8 cellular contexts compared by ENCODE assay signal in the genomic region with DNA sequence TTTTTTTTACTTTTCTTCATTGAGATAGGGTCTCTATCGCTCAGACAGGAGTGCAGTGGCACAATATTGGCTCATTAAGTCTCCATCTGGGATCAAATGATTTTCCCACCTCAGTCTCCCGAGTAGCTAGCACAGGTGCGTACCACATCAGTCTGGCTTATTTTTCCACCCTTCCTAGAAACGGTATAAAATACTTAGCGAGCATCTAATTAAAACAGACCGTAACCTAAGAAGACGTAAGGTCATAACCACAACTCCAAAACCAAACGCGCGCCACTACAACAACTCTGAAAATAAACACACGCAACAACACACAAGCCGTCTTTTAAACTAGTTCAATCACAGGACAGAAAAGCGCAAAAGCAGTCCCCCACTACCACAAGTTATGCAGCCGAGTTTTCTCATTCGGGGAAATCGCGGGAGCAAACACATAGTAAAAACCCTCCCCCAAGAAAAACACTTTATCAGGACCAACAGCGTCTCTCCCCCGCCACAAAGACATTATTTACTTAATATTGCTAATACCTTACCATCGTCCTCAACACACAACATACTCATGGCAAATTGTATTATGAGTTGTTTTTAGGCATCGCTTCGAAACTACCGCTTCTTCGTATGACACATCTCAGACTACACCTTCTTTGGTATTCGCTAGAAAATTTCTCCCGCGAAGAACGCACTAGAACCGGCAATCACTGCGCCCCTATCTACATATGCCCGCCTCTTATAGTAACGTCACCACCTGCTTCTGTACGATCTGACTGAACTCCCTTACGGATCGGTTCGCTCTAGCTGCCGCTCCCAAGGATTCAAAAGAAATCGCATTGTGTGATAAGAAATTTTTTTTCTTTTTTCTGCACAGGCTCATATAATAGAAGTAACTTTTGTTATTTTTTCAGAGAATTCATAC. TPM values are rescaled to one million over a fixed set of nuclear protein-coding genes. Genes with fewer than 3 reads are reported as not detected.
DNase-seq lines count a peak whose midpoint lies in the region; ATAC-seq, FAIRE-seq and TF ChIP-seq lines count a peak whose summit lies in the region.

No MANE protein-coding gene starts in this region.

- dilution Hi-C loops in keratinocyte (cut with MboI; ENCODE audit: extremely low pct_ligation_motif_present, low sequenced_read_pairs) = no loop called here

- H3K9me3 ChIP-seq in keratinocyte (ENCODE audit: control insufficient read depth, low read depth, low read length) = no peaks in the 10 kb centered on the region

- H3K4me1 ChIP-seq in ACC112 (ENCODE audit: control insufficient read depth, insufficient read depth, low read length, unreplicated experiment) (peaks cover 4% of the 10 kb centered on the region), keratinocyte (ENCODE audit: control insufficient read depth, extremely low read depth, insufficient read depth, low read length) (peaks cover 6% of the 10 kb centered on the region)

- peak overlapping the region; percentile 95 for H3K9ac ChIP-seq in keratinocyte (ENCODE audit: control insufficient read depth, extremely low read depth, insufficient read depth, low read length)

- DNase-seq in NCI-H226 (peak; percentile 96), cerebellum (ENCODE audit: low spot score) (peak; percentile 94), keratinocyte (ENCODE audit: low read depth, low spot score) (peak; percentile 91)
- DNase-seq in stimulated activated CD4-positive, alpha-beta T cell treated with anti-CD3 and anti-CD28 coated beads, Interleukin-12 subunit alpha, Interleukin-12 subunit beta, amount 100 ng/mL, for 48 hours (ENCODE audit: low read depth in 2 of 3, low spot score in 1 of 3) = peak; percentile 61 to 84 (median 78)

- no peaks in the 10 kb centered on the region for H4K20me1 ChIP-seq in keratinocyte (ENCODE audit: control insufficient read depth, extremely low read depth, insufficient read depth, low read length)

- TF ChIP-seq CTCF in keratinocyte (optimal IDR thresholded peaks at IDR 0.05 in 1 of 3, IDR thresholded peaks at IDR 0.05 in 1 of 3, conservative IDR thresholded peaks at IDR 0.05 in 1 of 3; ENCODE audit: extremely low read depth in 1 of 3, insufficient read depth in 2 of 3, low read length in 3 of 3) = no peak

- H3K36me3 ChIP-seq in ACC112 (ENCODE audit: insufficient read depth, low read length) = no peaks in the 10 kb centered on the region
- H3K36me3 ChIP-seq in keratinocyte (ENCODE audit: control insufficient read depth in 2 of 2, extremely low read depth in 1 of 2, insufficient read depth in 2 of 2, low read length in 2 of 2) = no peaks in the 10 kb centered on the region

- H3K79me2 ChIP-seq in ACC112 (ENCODE audit: control insufficient read depth, insufficient read depth, low read length, unreplicated experiment) = no peaks in the 10 kb centered on the region
- H3K79me2 ChIP-seq in keratinocyte (ENCODE audit: control insufficient read depth, insufficient read depth, low read length) = no peaks in the 10 kb centered on the region

- no peaks in the 10 kb centered on the region for H3K9me1 ChIP-seq in keratinocyte (ENCODE audit: control insufficient read depth, extremely low read depth, insufficient read depth, low read length)

- H2AFZ ChIP-seq in ACC112 (ENCODE audit: low read length, unreplicated experiment) (peak overlapping the region; percentile 83), keratinocyte (ENCODE audit: control insufficient read depth, low read length) (peak overlapping the region; percentile 87)

- H3K27ac ChIP-seq in ACC112 (ENCODE audit: low read depth, low read length) (peak overlapping the region; percentile 95), keratinocyte (ENCODE audit: control insufficient read depth, insufficient read depth, low read length) (peak overlapping the region; percentile 99)

- H3K4me3 ChIP-seq in ACC112 (ENCODE audit: low read depth, low read length) (peak overlapping the region; percentile 74), keratinocyte (ENCODE audit: control insufficient read depth in 2 of 3, extremely low read depth in 1 of 3, insufficient read depth in 2 of 3, low read depth in 1 of 3, low read length in 3 of 3) (peak overlapping the region; percentile 10 to 64 (median 39))

- ATAC-seq in GM18868 (IDR thresholded peaks at IDR 0.05; ENCODE audit: unreplicated experiment) (peak; percentile 65), HG03135 (IDR thresholded peaks at IDR 0.05; ENCODE audit: unreplicated experiment) (peak; percentile 64)
- peak; percentile 82 to 86 for ATAC-seq in activated CD4-positive, CD25-positive, alpha-beta regulatory T cell treated with anti-CD3 and anti-CD28 coated beads, Interleukin-2, amount 50 U/mL, for 24 hours

- peak; percentile 53 for FAIRE-seq in keratinocyte (lab: Jason Lieb, UNC)

- H3K4me2 ChIP-seq in keratinocyte (ENCODE audit: control insufficient read depth, extremely low read depth, insufficient read depth, low read depth, low read length) = peak overlapping the region; percentile 76

- H3K27me3 ChIP-seq in ACC112 (ENCODE audit: insufficient read depth, low read length) = no peaks in the 10 kb centered on the region
- peaks cover 3% of the 10 kb centered on the region for H3K27me3 ChIP-seq in keratinocyte (ENCODE audit: control insufficient read depth, extremely low read depth, insufficient read depth, low read length)

RNA-seq across cellular contexts. Expression of gene TEX14, which starts 32.8 kb away (rescaled TPM):
- total RNA-seq in cerebellum = 0.54 TPM
- polyA plus RNA-seq in keratinocyte = 0.03 to 0.27 TPM (median 0.16 TPM) in 3 replicates
- polyA plus RNA-seq in keratinocyte (2011; ENCODE audit: low read depth) = 0.21 TPM
- 0.05 TPM in 2 replicates for polyA plus RNA-seq in keratinocyte (2011; cell fraction: cytosol; rRNA removed)
- polyA plus RNA-seq in keratinocyte (2011; cell fraction: nucleus; rRNA removed) = 0.22 and 0.25 TPM in 2 replicates
- 0.07 and 0.17 TPM in 2 replicates for polyA plus RNA-seq in keratinocyte (2012; ENCODE audit: low replicate concordance)
- 0.06 TPM in 1 of 3 replicates, not detected in the others for polyA minus RNA-seq in keratinocyte
- not detected for polyA minus RNA-seq in keratinocyte (2011; cell fraction: cytosol; rRNA and poly(A)+ RNA removed)
- 0.11 TPM in 1 of 2 replicates, not detected in the other for polyA minus RNA-seq in keratinocyte (2011; cell fraction: nucleus; rRNA and poly(A)+ RNA removed)

RNA-seq across cellular contexts. Expression of gene RAD51C, which starts 33.3 kb away (rescaled TPM):
- total RNA-seq in cerebellum = 30.3 TPM
- polyA plus RNA-seq in keratinocyte = 19.4 to 41.8 TPM (median 21.3 TPM) in 3 replicates
- polyA plus RNA-seq in keratinocyte (2011; ENCODE audit: low read depth) = 5.8 TPM
- polyA plus RNA-seq in keratinocyte (2011; cell fraction: cytosol; rRNA removed) = 20.1 and 43.0 TPM in 2 replicates
- polyA plus RNA-seq in keratinocyte (2011; cell fraction: nucleus; rRNA removed) = 14.6 and 19.4 TPM in 2 replicates
- polyA plus RNA-seq in keratinocyte (2012; ENCODE audit: low replicate concordance) = 14.5 and 22.8 TPM in 2 replicates
- polyA minus RNA-seq in keratinocyte = 8.2 to 34.9 TPM (median 11.5 TPM) in 3 replicates
- 9.4 TPM for polyA minus RNA-seq in keratinocyte (2011; cell fraction: cytosol; rRNA and poly(A)+ RNA removed)
- polyA minus RNA-seq in keratinocyte (2011; cell fraction: nucleus; rRNA and poly(A)+ RNA removed) = 3.0 and 5.6 TPM in 2 replicates

Comparison
In these comparisons a context has a peak if more than half of its experiments do, and no peak if none do; other contexts are left out.
1. Peak in every context shown above with its lines: DNase-seq, ATAC-seq, H3K4me3 ChIP-seq and H3K27ac ChIP-seq.